Comparison of ENCODE assay signal across 23 cellular contexts in genomic region chr2:96930351-96931015, GRCh38. TPM values are rescaled to one million over a fixed set of nuclear protein-coding genes. Genes with fewer than 3 reads are reported as not detected.
"Had no signal": no experiment of that assay in that cellular context is flagged by ENCODE, and none has a peak within 500 bp of the region (broad histone marks: within the 10 kb centered on the region; RNA-seq: fewer than 3 reads in every experiment).

No MANE protein-coding gene starts in this region.

- H3K27me3 ChIP-seq: ascending aorta, breast epithelium, gastrocnemius medialis, heart left ventricle, left lung, upper lobe of left lung had no signal

- H3K27ac ChIP-seq: ascending aorta, breast epithelium, gastrocnemius medialis, heart left ventricle, left lung, prostate gland, upper lobe of left lung, VCaP had no signal

- ATAC-seq: activated naive CD8-positive, alpha-beta T cell treated with anti-CD3 and anti-CD28 coated beads, Interleukin-2, amount 50 U/mL, for 24 hours; esophagus mucosa; gastrocnemius medialis; heart left ventricle; left lung; right cardiac atrium; T-helper 17 cell had no signal

- H3K36me3 ChIP-seq: ascending aorta, breast epithelium, gastrocnemius medialis, heart left ventricle, left lung, prostate gland, upper lobe of left lung had no signal

- H3K4me3 ChIP-seq: ascending aorta, breast epithelium, gastrocnemius medialis, heart left ventricle, left lung, prostate gland, upper lobe of left lung had no signal

- H3K9me3 ChIP-seq: ascending aorta, breast epithelium, gastrocnemius medialis, heart left ventricle, left lung, prostate gland, upper lobe of left lung had no signal

- DNase-seq: activated CD4-positive, alpha-beta T cell treated with anti-CD3 and anti-CD28 coated beads, Interleukin-2, amount 50 U/mL, for 1 hour; activated CD4-positive, CD25-positive, alpha-beta regulatory T cell treated with anti-CD3 and anti-CD28 coated beads, Interleukin-2, amount 50 U/mL, for 72 hours; activated CD8-positive, alpha-beta memory T cell treated with anti-CD3 and anti-CD28 coated beads for 24 hours; activated CD8-positive, alpha-beta memory T cell treated with anti-CD3 and anti-CD28 coated beads, Interleukin-2, amount 50 U/mL, for 48 hours; activated effector memory CD4-positive, alpha-beta T cell treated with Interleukin-2 at 50 U/mL for 16 hours; activated naive CD4-positive, alpha-beta T cell treated with anti-CD3 and anti-CD28 coated beads, Interleukin-2, amount 10 ng/mL, durations not matched to agents 7 days and 5 days; activated naive CD8-positive, alpha-beta T cell treated with anti-CD3 and anti-CD28 coated beads, Interleukin-2, amount 50 U/mL, for 24 hours; activated T-cell treated with anti-CD3 and anti-CD28 coated beads, Interleukin-2, amount 50 U/mL, for 48 hours; cerebellar nuclear complex; effector CD8-positive, alpha-beta T cell; gastrocnemius medialis; nephron progenitor cell; T-helper 17 cell; upper lobe of left lung had no signal

- H3K4me1 ChIP-seq: left lung had no signal

RNA-seq across cellular contexts. Expression of gene FAM178B, which starts 55.9 kb away (rescaled TPM):
- total RNA-seq: ascending aorta, lung microvascular endothelial cell, T-helper 17 cell had no signal
